ENCODE assay signal across 1 cellular context in the genomic region with DNA sequence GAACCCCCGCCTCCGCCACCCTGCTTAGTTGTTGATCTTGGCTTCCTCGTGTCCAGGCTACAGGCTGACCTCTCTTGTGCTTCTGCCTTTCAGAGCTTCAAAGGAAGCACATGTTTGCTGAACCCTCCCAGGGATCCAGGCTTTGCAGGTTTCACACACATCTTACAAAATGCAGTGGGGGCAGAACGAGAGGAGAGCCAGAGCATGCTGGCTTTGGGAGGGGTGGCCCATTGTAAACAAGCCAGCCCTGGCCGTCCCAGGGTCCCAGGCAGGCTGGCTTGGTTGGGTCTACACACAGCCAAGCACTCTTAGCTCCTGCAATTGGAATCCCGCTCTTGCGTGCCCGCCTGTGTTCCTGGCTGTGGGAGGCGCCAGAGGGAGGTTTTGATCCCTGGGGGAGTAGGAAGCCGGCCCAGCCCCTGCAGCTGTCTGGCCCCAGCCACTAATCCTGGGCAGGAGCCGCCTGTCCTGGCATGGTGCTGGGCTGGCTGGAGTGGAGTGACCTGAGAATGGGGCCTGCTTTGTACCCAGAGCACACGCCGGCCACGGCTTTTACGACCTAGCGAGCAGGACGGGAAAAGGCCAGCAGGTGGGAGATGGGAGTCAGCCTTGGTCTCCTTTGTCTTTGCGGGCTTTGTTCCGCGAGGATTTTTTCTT.
TF ChIP-seq lines count a peak whose summit lies in the region.

No MANE protein-coding gene starts in this region.

TF ChIP-seq in HepG2, 621 proteins besides CTCF, POLR2A, EP300 and RAD21 (continued from another document):
- TF ChIP-seq, protein P1, sequence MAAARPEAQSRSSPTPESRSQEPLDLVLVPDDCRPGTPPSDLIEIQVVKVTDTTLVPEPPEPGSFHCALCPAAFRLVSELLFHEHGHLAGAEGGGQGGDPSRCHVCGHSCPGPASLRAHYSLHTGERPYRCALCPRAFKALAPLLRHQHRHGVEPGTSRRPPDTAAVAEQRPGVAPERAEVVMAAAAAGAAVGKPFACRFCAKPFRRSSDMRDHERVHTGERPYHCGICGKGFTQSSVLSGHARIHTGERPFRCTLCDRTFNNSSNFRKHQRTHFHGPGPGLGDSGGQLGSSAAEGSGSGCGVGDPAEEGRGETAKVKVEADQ (CRISPR knock-in tag; IDR thresholded peaks at IDR 0.05; ENCODE audit: borderline replicate concordance), result peak; percentile 86; the same call in 1 of the 2 replicates
- TF ChIP-seq ZNF879 (CRISPR knock-in tag; IDR thresholded peaks at IDR 0.05) (no peak), KDM2A (CRISPR knock-in tag; IDR thresholded peaks at IDR 0.05; ENCODE audit: borderline replicate concordance, low read depth) (peak; percentile 68), RCOR2 (CRISPR knock-in tag; IDR thresholded peaks at IDR 0.05) (peak; percentile 98), CREM (IDR thresholded peaks at IDR 0.05) (peak; percentile 84), CREM (CRISPR knock-in tag; IDR thresholded peaks at IDR 0.05) (no peak), THYN1 (CRISPR knock-in tag; IDR thresholded peaks at IDR 0.05; ENCODE audit: borderline replicate concordance, low read depth) (no peak), FOXJ3 (CRISPR knock-in tag; IDR thresholded peaks at IDR 0.05; ENCODE audit: borderline replicate concordance) (peak; percentile 96), MYNN (CRISPR knock-in tag; IDR thresholded peaks at IDR 0.05; ENCODE audit: low read depth) (no peak), CENPX (CRISPR knock-in tag; IDR thresholded peaks at IDR 0.05) (no peak), ZNF891 (CRISPR knock-in tag; IDR thresholded peaks at IDR 0.05) (peak; percentile 88; the same call in 1 of the 2 replicates)
- TF ChIP-seq, protein P2, sequence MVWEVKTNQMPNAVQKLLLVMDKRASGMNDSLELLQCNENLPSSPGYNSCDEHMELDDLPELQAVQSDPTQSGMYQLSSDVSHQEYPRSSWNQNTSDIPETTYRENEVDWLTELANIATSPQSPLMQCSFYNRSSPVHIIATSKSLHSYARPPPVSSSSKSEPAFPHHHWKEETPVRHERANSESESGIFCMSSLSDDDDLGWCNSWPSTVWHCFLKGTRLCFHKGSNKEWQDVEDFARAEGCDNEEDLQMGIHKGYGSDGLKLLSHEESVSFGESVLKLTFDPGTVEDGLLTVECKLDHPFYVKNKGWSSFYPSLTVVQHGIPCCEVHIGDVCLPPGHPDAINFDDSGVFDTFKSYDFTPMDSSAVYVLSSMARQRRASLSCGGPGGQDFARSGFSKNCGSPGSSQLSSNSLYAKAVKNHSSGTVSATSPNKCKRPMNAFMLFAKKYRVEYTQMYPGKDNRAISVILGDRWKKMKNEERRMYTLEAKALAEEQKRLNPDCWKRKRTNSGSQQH (CRISPR knock-in tag; IDR thresholded peaks at IDR 0.05; ENCODE audit: low read depth), result peak; percentile 66; the same call in 1 of the 2 replicates
